In genomic region chr12:100199347-100200136, GRCh38 we compare ENCODE assay signal across 8 cellular contexts. TPM values are rescaled to one million over a fixed set of nuclear protein-coding genes. Genes with fewer than 3 reads are reported as not detected.
DNase-seq lines count a peak whose midpoint lies in the region; ATAC-seq, FAIRE-seq and TF ChIP-seq lines count a peak whose summit lies in the region.

No MANE protein-coding gene starts in this region.

- ATAC-seq in GM19023 (IDR thresholded peaks at IDR 0.05; ENCODE audit: unreplicated experiment) = peak; percentile 76
- peak; percentile 71 for ATAC-seq in HG03159 (IDR thresholded peaks at IDR 0.05; ENCODE audit: unreplicated experiment)

- FAIRE-seq in endothelial cell of umbilical vein (lab: Jason Lieb, UNC) = peak; percentile 12

- POLR2A ChIA-PET in endothelial cell of umbilical vein (lab: Charles Lee) = no interaction called here

- intact Hi-C loops in endothelial cell of umbilical vein (cut with micrococcal nuclease) = loop anchor here (1.0 to 10.0 kb wide), 5 partner anchors 45 to 1865 kb away; partner anchors contain the start of genes BLTP3B, DEPDC4, SCYL2 and WASHC3

- no peaks in the 10 kb centered on the region for H3K9me1 ChIP-seq in endothelial cell of umbilical vein (replicated peaks; ENCODE audit: control insufficient read depth, extremely low read depth, insufficient read depth, low read length)

- no peaks in the 10 kb centered on the region for H4K20me1 ChIP-seq in endothelial cell of umbilical vein (replicated peaks; ENCODE audit: control insufficient read depth, extremely low read depth, insufficient read depth, low read length)

- peaks cover 15% of the 10 kb centered on the region for H3K79me2 ChIP-seq in endothelial cell of umbilical vein (ENCODE audit: control insufficient read depth, insufficient read depth, low read length)

- BruUV-seq in endothelial cell of umbilical vein (replicated peaks; lab: Mats Ljungman, UMichigan) = no TSS peak

- H3K27ac ChIP-seq in endothelial cell of umbilical vein (ENCODE audit: insufficient read depth, low read depth, low read length) (no peak overlapping the region), muscle layer of duodenum (ENCODE audit: low read length) (no peak overlapping the region)

- H3K27me3 ChIP-seq in endothelial cell of umbilical vein (ENCODE audit: control insufficient read depth in 2 of 2, insufficient read depth in 2 of 2, low read length in 2 of 2) (peaks cover 0 to 3% of the 10 kb centered on the region in 2 experiments), muscle layer of duodenum (ENCODE audit: low read depth, low read length) (no peaks in the 10 kb centered on the region)

- H2AFZ ChIP-seq in endothelial cell of umbilical vein (ENCODE audit: low read depth, low read length) = peak overlapping the region; percentile 99

- TF ChIP-seq POLR2A in endothelial cell of umbilical vein (IDR thresholded peaks at IDR 0.05; ENCODE audit: low read depth, low read length) = no peak

- DNase-seq in AML-193 (lab: John Stamatoyannopoulos, UW) (peak; percentile 29 to 43), NCI-H460 (ENCODE audit: extremely low read depth, low read depth) (peak; percentile 27), endothelial cell of umbilical vein (ENCODE audit: low read depth, low spot score) (peak; percentile 20)
- DNase-seq in activated CD8-positive, alpha-beta memory T cell treated with anti-CD3 and anti-CD28 coated beads for 1 hour (ENCODE audit: extremely low read depth in 1 of 2, low read depth in 1 of 2) = peak; percentile 38 to 67
- peak; percentile 60 to 76 for DNase-seq in stimulated activated CD8-positive, alpha-beta memory T cell treated with anti-CD3 and anti-CD28 coated beads, Interleukin-7, amount 100 ng/mL, for 48 hours (ENCODE audit: extremely low read depth in 1 of 2, low read depth in 1 of 2)

- H3K9ac ChIP-seq in endothelial cell of umbilical vein (replicated peaks; ENCODE audit: extremely low read depth, insufficient read depth, low read length) = no peak overlapping the region

- H3K4me2 ChIP-seq in endothelial cell of umbilical vein (ENCODE audit: insufficient read depth, low read length) = peak overlapping the region; percentile 100

- CTCF ChIA-PET in endothelial cell of umbilical vein (lab: Charles Lee) = interaction anchor here (1.2 to 2.3 kb wide), 8 partner anchors 11 to 144 kb away, joined by 3 to 17 read pairs (median 5); partner anchors contain the start of genes DEPDC4 and SCYL2

- H3K36me3 ChIP-seq in endothelial cell of umbilical vein (ENCODE audit: control insufficient read depth in 2 of 2, extremely low read depth in 1 of 2, insufficient read depth in 2 of 2, low read length in 2 of 2) = no peaks in the 10 kb centered on the region
- H3K36me3 ChIP-seq in muscle layer of duodenum (ENCODE audit: control insufficient read depth in 1 of 2, insufficient read depth in 2 of 2, low read length in 2 of 2) = no peaks in the 10 kb centered on the region

- dilution Hi-C loops in endothelial cell of umbilical vein (cut with MboI; ENCODE audit: extremely low pct_ligation_motif_present, low sequenced_read_pairs) = no loop called here

- H3K9me3 ChIP-seq in endothelial cell of umbilical vein (replicated peaks; ENCODE audit: control insufficient read depth, insufficient read depth, low read length) (no peaks in the 10 kb centered on the region), muscle layer of duodenum (ENCODE audit: control insufficient read depth in 1 of 2, low read length in 2 of 2) (no peaks in the 10 kb centered on the region)

- no peak for TF ChIP-seq CTCF in endothelial cell of umbilical vein (IDR thresholded peaks at IDR 0.05; ENCODE audit: extremely low read depth in 1 of 2, insufficient read depth in 1 of 2, low read depth in 1 of 2, low read length in 2 of 2)

- peak overlapping the region; percentile 74 to 99 (median 95) for H3K4me3 ChIP-seq in endothelial cell of umbilical vein (replicated peaks in 1 of 3; ENCODE audit: insufficient read depth in 1 of 3, low read depth in 1 of 3, low read length in 3 of 3)
- peak overlapping the region; percentile 77 to 95 for H3K4me3 ChIP-seq in muscle layer of duodenum (ENCODE audit: low read depth in 1 of 2, low read length in 2 of 2)

- H3K4me1 ChIP-seq in endothelial cell of umbilical vein (ENCODE audit: control insufficient read depth, extremely low read depth, insufficient read depth, low read length) (peaks cover 4% of the 10 kb centered on the region), muscle layer of duodenum (ENCODE audit: control insufficient read depth in 1 of 2, insufficient read depth in 2 of 2, low read length in 2 of 2) (peaks cover 5 to 19% of the 10 kb centered on the region in 2 donors)

TF ChIP-seq in endothelial cell of umbilical vein, 7 proteins besides CTCF, POLR2A, EP300 and RAD21:
- no peak for TF ChIP-seq MAX (IDR thresholded peaks at IDR 0.05; ENCODE audit: insufficient read depth, insufficient read length)
- no peak for TF ChIP-seq FOS (IDR thresholded peaks at IDR 0.05; ENCODE audit: borderline replicate concordance, insufficient read depth, low read length)

RNA-seq across cellular contexts. Expression of gene ACTR6, which starts 1.1 kb away (rescaled TPM):
- total RNA-seq in NCI-H460 (2014; rRNA removed; shearing (Covaris generic)) = 41.5 and 42.2 TPM in 2 replicates
- 29.6 and 39.9 TPM in 2 replicates for polyA plus RNA-seq in NCI-H460 (2014; cell fraction: nucleus; rRNA removed)
- total RNA-seq in endothelial cell of umbilical vein = 23.2 and 24.7 TPM in 2 replicates
- 4.8 and 7.5 TPM in 2 replicates for polyA plus RNA-seq in endothelial cell of umbilical vein
- 10.8 and 20.0 TPM in 2 replicates for polyA plus RNA-seq in endothelial cell of umbilical vein (2011; cell fraction: cytosol; rRNA removed)
- polyA plus RNA-seq in endothelial cell of umbilical vein (2011; cell fraction: nucleus; rRNA removed) = 15.1 and 17.5 TPM in 2 replicates
- 28.9 and 35.6 TPM in 2 replicates for polyA plus RNA-seq in endothelial cell of umbilical vein (2012)
- 3.6 TPM in 2 replicates for polyA minus RNA-seq in endothelial cell of umbilical vein
- 6.0 TPM for polyA minus RNA-seq in endothelial cell of umbilical vein (2011; cell fraction: cytosol; rRNA and poly(A)+ RNA removed)
- polyA minus RNA-seq in endothelial cell of umbilical vein (2011; cell fraction: nucleus; rRNA and poly(A)+ RNA removed) = 8.4 and 8.5 TPM in 2 replicates

RNA-seq across cellular contexts. Expression of gene BLTP3B, which starts 56.9 kb away (rescaled TPM):
- 34.5 and 36.7 TPM in 2 replicates for total RNA-seq in NCI-H460 (2014; rRNA removed; shearing (Covaris generic))
- polyA plus RNA-seq in NCI-H460 (2014; cell fraction: nucleus; rRNA removed) = 8.4 and 9.7 TPM in 2 replicates
- total RNA-seq in endothelial cell of umbilical vein = 16.0 and 17.9 TPM in 2 replicates
- polyA plus RNA-seq in endothelial cell of umbilical vein = 4.1 and 5.4 TPM in 2 replicates
- 8.6 and 9.4 TPM in 2 replicates for polyA plus RNA-seq in endothelial cell of umbilical vein (2011; cell fraction: cytosol; rRNA removed)
- polyA plus RNA-seq in endothelial cell of umbilical vein (2011; cell fraction: nucleus; rRNA removed) = 8.3 and 12.0 TPM in 2 replicates
- polyA plus RNA-seq in endothelial cell of umbilical vein (2012) = 11.8 and 17.1 TPM in 2 replicates
- 17.4 and 28.5 TPM in 2 replicates for polyA minus RNA-seq in endothelial cell of umbilical vein
- 24.4 TPM for polyA minus RNA-seq in endothelial cell of umbilical vein (2011; cell fraction: cytosol; rRNA and poly(A)+ RNA removed)
- 23.0 and 38.7 TPM in 2 replicates for polyA minus RNA-seq in endothelial cell of umbilical vein (2011; cell fraction: nucleus; rRNA and poly(A)+ RNA removed)
